9 cellular contexts compared by ENCODE assay signal in the genomic region with DNA sequence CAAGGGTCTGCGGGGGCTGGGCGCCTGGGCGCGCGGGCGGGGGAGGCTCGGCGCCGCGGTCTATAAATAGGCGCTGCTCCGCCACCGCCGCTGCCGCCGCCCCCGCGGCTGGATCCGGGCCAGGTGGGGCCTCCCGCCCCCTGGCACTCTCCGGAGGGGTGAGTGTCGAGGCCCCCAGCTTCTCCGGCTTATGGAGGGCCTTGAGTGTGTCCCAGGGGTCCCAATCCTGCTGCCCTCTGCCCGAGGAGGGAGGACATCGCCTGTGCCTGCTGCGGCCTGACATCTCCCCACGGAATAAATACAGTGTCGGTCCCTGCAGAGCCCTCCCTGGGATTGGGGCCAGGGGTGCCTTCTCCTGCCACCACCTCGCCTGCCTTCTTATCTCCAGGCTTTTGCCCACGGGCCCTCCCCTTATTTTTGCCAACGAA. TPM values are rescaled to one million over a fixed set of nuclear protein-coding genes. Genes with fewer than 3 reads are reported as not detected.
DNase-seq lines count a peak whose midpoint lies in the region; ATAC-seq lines count a peak whose summit lies in the region.
"Had no signal": no experiment of that assay in that cellular context is flagged by ENCODE, and none has a peak within 500 bp of the region (broad histone marks: within the 10 kb centered on the region; RNA-seq: fewer than 3 reads in every experiment).

No MANE protein-coding gene starts in this region.

- H3K4me1 ChIP-seq in thymus (ENCODE audit: control insufficient read depth, insufficient read depth, low read length) (peaks cover 11% of the 10 kb centered on the region), Karpas-422 (ENCODE audit: low read length) (peaks cover 3% of the 10 kb centered on the region; the same call in 1 of the 2 replicates)

- no peak overlapping the region for H3K27ac Mint-ChIP-seq in activated CD8-positive, alpha-beta memory T cell treated with anti-CD3 and anti-CD28 coated beads, Interleukin-2, amount 10 ng/mL, durations not matched to agents 7 days and 5 days
- peak overlapping the region; percentile 21 for H3K27ac Mint-ChIP-seq in activated naive CD8-positive, alpha-beta T cell treated with anti-CD3 and anti-CD28 coated beads for 36 hours
- H3K27ac Mint-ChIP-seq in immature natural killer cell: no peak overlapping the region

- H3K36me3 Mint-ChIP-seq in activated CD8-positive, alpha-beta memory T cell treated with anti-CD3 and anti-CD28 coated beads, Interleukin-2, amount 10 ng/mL, durations not matched to agents 7 days and 5 days: no peaks in the 10 kb centered on the region
- H3K36me3 Mint-ChIP-seq in activated naive CD8-positive, alpha-beta T cell treated with anti-CD3 and anti-CD28 coated beads for 36 hours: no peaks in the 10 kb centered on the region
- H3K36me3 Mint-ChIP-seq in immature natural killer cell: no peaks in the 10 kb centered on the region

- WGBS in thymus: 13% methylated on average over 31 of the region's 31 CpGs

- peak overlapping the region; percentile 2 for H3K4me3 Mint-ChIP-seq in activated CD8-positive, alpha-beta memory T cell treated with anti-CD3 and anti-CD28 coated beads, Interleukin-2, amount 10 ng/mL, durations not matched to agents 7 days and 5 days
- H3K4me3 Mint-ChIP-seq in activated naive CD8-positive, alpha-beta T cell treated with anti-CD3 and anti-CD28 coated beads for 36 hours: peak overlapping the region; percentile 47
- peak overlapping the region; percentile 67 to 76 (median 72) for H3K4me3 Mint-ChIP-seq in immature natural killer cell

- H4K20me1 ChIP-seq in Karpas-422 (ENCODE audit: insufficient read depth, low read depth, low read length): no peaks in the 10 kb centered on the region

- peaks cover 48% of the 10 kb centered on the region for H3K27me3 Mint-ChIP-seq in activated CD8-positive, alpha-beta memory T cell treated with anti-CD3 and anti-CD28 coated beads, Interleukin-2, amount 10 ng/mL, durations not matched to agents 7 days and 5 days
- H3K27me3 Mint-ChIP-seq in activated naive CD8-positive, alpha-beta T cell treated with anti-CD3 and anti-CD28 coated beads for 36 hours: peaks cover 44% of the 10 kb centered on the region
- H3K27me3 Mint-ChIP-seq in immature natural killer cell (ENCODE audit: low read depth in 3 of 3): peaks cover 11 to 18% (median 16%) of the 10 kb centered on the region in 3 donors

- peaks cover 77% of the 10 kb centered on the region for H3K27me3 ChIP-seq in thymus (ENCODE audit: control insufficient read depth, insufficient read depth)
- H3K27me3 ChIP-seq in Karpas-422 (ENCODE audit: low read length): no peaks in the 10 kb centered on the region

- no peak for DNase-seq in activated CD8-positive, alpha-beta memory T cell treated with anti-CD3 and anti-CD28 coated beads, Interleukin-2, amount 10 ng/mL, durations not matched to agents 7 days and 5 days
- DNase-seq in activated CD8-positive, alpha-beta memory T cell treated with anti-CD3 and anti-CD28 coated beads, Interleukin-2, amount 50 U/mL, for 48 hours: no peak
- peak; percentile 42 for DNase-seq in activated naive CD8-positive, alpha-beta T cell treated with anti-CD3 and anti-CD28 coated beads for 36 hours
- DNase-seq in immature natural killer cell (no peak), Karpas-422 (no peak), NCI-H146 (lab: John Stamatoyannopoulos, UW) (no peak)
- DNase-seq: DMS53 had no signal

- no peaks in the 10 kb centered on the region for H3K79me2 ChIP-seq in Karpas-422 (ENCODE audit: low read length)

- H3K36me3 ChIP-seq in thymus (ENCODE audit: control insufficient read depth, insufficient read depth) (no peaks in the 10 kb centered on the region), Karpas-422 (ENCODE audit: insufficient read depth, low read length) (no peaks in the 10 kb centered on the region)

- no peak overlapping the region for H3K9ac ChIP-seq in Karpas-422 (ENCODE audit: low read length)

- no peak overlapping the region for H3K4me2 ChIP-seq in Karpas-422 (ENCODE audit: low read depth, low read length, poor library complexity, severe bottlenecking)

- CTCF ChIA-PET in activated CD8-positive, alpha-beta memory T cell treated with anti-CD3 and anti-CD28 coated beads, Interleukin-2, amount 10 ng/mL, durations not matched to agents 7 days and 5 days (lab: Charles Lee): interaction anchor here (1.1 to 3.0 kb wide), 3 partner anchors 11 to 137 kb away, joined by 3 to 13 read pairs (median 5); no protein-coding TSS in a partner anchor

- no peak overlapping the region for H2AFZ ChIP-seq in Karpas-422 (ENCODE audit: low read length)

- no peak for ATAC-seq in activated CD8-positive, alpha-beta memory T cell treated with anti-CD3 and anti-CD28 coated beads, Interleukin-2, amount 10 ng/mL, durations not matched to agents 7 days and 5 days
- no peak for ATAC-seq in HG02642 (IDR thresholded peaks at IDR 0.05; ENCODE audit: poor library complexity, unreplicated experiment)

- H3K4me1 Mint-ChIP-seq in activated CD8-positive, alpha-beta memory T cell treated with anti-CD3 and anti-CD28 coated beads, Interleukin-2, amount 10 ng/mL, durations not matched to agents 7 days and 5 days: peaks cover 7% of the 10 kb centered on the region
- peaks cover 11% of the 10 kb centered on the region for H3K4me1 Mint-ChIP-seq in activated naive CD8-positive, alpha-beta T cell treated with anti-CD3 and anti-CD28 coated beads for 36 hours
- peaks cover 0 to 10% of the 10 kb centered on the region in 2 donors for H3K4me1 Mint-ChIP-seq in immature natural killer cell

- H3K9me3 Mint-ChIP-seq in activated CD8-positive, alpha-beta memory T cell treated with anti-CD3 and anti-CD28 coated beads, Interleukin-2, amount 10 ng/mL, durations not matched to agents 7 days and 5 days (ENCODE audit: low read depth): no peaks in the 10 kb centered on the region
- no peaks in the 10 kb centered on the region for H3K9me3 Mint-ChIP-seq in activated naive CD8-positive, alpha-beta T cell treated with anti-CD3 and anti-CD28 coated beads for 36 hours
- H3K9me3 Mint-ChIP-seq in immature natural killer cell: peaks cover 0 to 1% (median 0%) of the 10 kb centered on the region in 6 donors

- peak overlapping the region; percentile 72 for H3K4me3 ChIP-seq in thymus (ENCODE audit: low read length)
- H3K4me3 ChIP-seq in Karpas-422 (ENCODE audit: low read length): no peak overlapping the region

- no peaks in the 10 kb centered on the region for H3K9me2 ChIP-seq in Karpas-422 (replicated peaks; ENCODE audit: insufficient read depth, low read length)

- H3K9me3 ChIP-seq in thymus (ENCODE audit: control insufficient read depth) (no peaks in the 10 kb centered on the region), Karpas-422 (ENCODE audit: low read length) (no peaks in the 10 kb centered on the region)

- H3K27ac ChIP-seq in thymus (ENCODE audit: low read depth): no peak overlapping the region
- no peak overlapping the region for H3K27ac ChIP-seq in Karpas-422 (ENCODE audit: low read length)

RNA-seq across cellular contexts. Expression of a gene that starts 4.3 kb away (rescaled TPM):
- not detected for total RNA-seq in activated CD8-positive, alpha-beta memory T cell treated with anti-CD3 and anti-CD28 coated beads, Interleukin-2, amount 10 ng/mL, durations not matched to agents 7 days and 5 days
- not detected for total RNA-seq in activated naive CD8-positive, alpha-beta T cell treated with anti-CD3 and anti-CD28 coated beads for 36 hours
- 10 to 100 TPM in 1 of 3 donors, under 1 TPM in 2; 0.53 to 10.1 (median 0.95) TPM for polyA plus RNA-seq in immature natural killer cell
- polyA plus RNA-seq in thymus: 9.6 TPM
- not detected in 2 replicates for total RNA-seq in Karpas-422 (2014; rRNA removed; shearing (Covaris generic); ENCODE audit: low replicate concordance)

RNA-seq across cellular contexts. Expression of a gene that starts 4.8 kb away (rescaled TPM):
- total RNA-seq in activated CD8-positive, alpha-beta memory T cell treated with anti-CD3 and anti-CD28 coated beads, Interleukin-2, amount 10 ng/mL, durations not matched to agents 7 days and 5 days: under 1 TPM in 1 of 2 experiments, not detected in 1; 0.30 TPM
- 1 to 10 TPM; 1.1 to 1.3 TPM for total RNA-seq in activated naive CD8-positive, alpha-beta T cell treated with anti-CD3 and anti-CD28 coated beads for 36 hours
- polyA plus RNA-seq in immature natural killer cell (1 to 10 TPM in 1 of 3 donors, under 1 TPM in 1, not detected in 1; 0.36 to 2.2 TPM), thymus (22.2 TPM)
- total RNA-seq in Karpas-422 (2014; rRNA removed; shearing (Covaris generic); ENCODE audit: low replicate concordance): not detected in 2 replicates

RNA-seq across cellular contexts. Expression of a gene that starts 41.5 kb away (rescaled TPM):
- total RNA-seq in activated CD8-positive, alpha-beta memory T cell treated with anti-CD3 and anti-CD28 coated beads, Interleukin-2, amount 10 ng/mL, durations not matched to agents 7 days and 5 days: 1 to 10 TPM in 1 of 2 experiments, under 1 TPM in 1; 0.91 to 1.1 TPM
- total RNA-seq in activated naive CD8-positive, alpha-beta T cell treated with anti-CD3 and anti-CD28 coated beads for 36 hours: not detected
- polyA plus RNA-seq in immature natural killer cell (under 1 TPM in 1 of 3 donors, not detected in 2; 0.12 TPM), thymus (0.96 TPM)
- total RNA-seq in Karpas-422 (2014; rRNA removed; shearing (Covaris generic); ENCODE audit: low replicate concordance): not detected in 2 replicates

Comparison
In these comparisons a context has a peak if more than half of its experiments do, and no peak if none do; other contexts are left out.
1. H3K4me3 Mint-ChIP-seq: peak in every context shown above with its lines; median percentile 72 in immature natural killer cell; 47 in activated naive CD8-positive, alpha-beta T cell treated with anti-CD3 and anti-CD28 coated beads for 36 hours; 2 in activated CD8-positive, alpha-beta memory T cell treated with anti-CD3 and anti-CD28 coated beads, Interleukin-2, amount 10 ng/mL, durations not matched to agents 7 days and 5 days.